In the genomic region with DNA sequence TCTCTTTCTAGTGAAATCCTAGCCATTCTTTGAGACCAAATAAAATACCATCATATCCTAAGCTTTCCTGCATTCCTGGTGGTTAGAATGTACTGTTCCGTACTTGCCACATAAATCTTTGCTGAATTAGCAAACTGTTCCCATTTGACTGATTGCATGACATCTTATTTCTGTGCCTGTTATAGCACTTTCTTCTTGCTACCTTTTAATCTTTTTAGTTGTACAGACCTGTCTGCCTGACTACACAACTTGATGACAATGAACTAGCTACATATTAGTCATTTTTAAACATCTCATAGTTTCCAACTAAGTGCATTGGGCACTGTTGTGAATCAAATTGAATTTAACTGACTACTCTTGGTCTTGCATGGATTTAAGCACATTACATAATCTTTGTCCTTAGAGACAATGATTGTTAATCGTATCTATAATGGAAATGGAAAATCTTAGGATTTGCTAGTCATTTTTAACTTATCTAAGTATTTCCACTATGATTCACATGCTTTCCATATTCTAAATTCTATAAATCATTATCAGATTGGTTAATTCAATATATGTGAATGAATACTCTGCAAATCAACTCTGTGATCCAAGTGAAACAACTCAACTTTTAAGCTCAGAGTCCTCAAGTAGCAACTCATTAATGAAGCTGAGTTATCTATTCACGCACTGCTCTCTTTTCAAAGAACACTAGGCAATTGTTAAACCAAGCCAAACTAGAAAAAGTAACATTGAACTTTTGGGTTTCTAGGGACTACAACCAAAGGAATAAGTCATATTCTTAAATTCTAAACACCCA, we compare ENCODE assay signal across 32 cellular contexts.
A peak's percentile ranks its signal among the peaks of the same experiment; 100 is the strongest.
DNase-seq lines count a peak whose midpoint lies in the region; FAIRE-seq and TF ChIP-seq lines count a peak whose summit lies in the region.
"Had no signal": no experiment of that assay in that cellular context is flagged by ENCODE, and none has a peak within 500 bp of the region (broad histone marks: within the 10 kb centered on the region; RNA-seq: fewer than 3 reads in every experiment).

No MANE protein-coding gene starts in this region.

- H3K4me3 ChIP-seq in astrocyte (ENCODE audit: insufficient read depth, low read depth, low read length) (no peak overlapping the region), uterus (no peak overlapping the region)
- H3K4me3 ChIP-seq: ascending aorta, esophagus muscularis mucosa, Peyer's patch, SJCRH30, spleen, stomach, tibial artery had no signal

- no peak overlapping the region for H3K9ac ChIP-seq in astrocyte (ENCODE audit: low read length)

- no peak overlapping the region for H2AFZ ChIP-seq in astrocyte (ENCODE audit: low read depth, low read length)

- H3K36me3 ChIP-seq in astrocyte (ENCODE audit: insufficient read depth, low read length) (no peaks in the 10 kb centered on the region), uterus (no peaks in the 10 kb centered on the region)
- H3K36me3 ChIP-seq: ascending aorta, esophagus muscularis mucosa, Peyer's patch, SJCRH30, spleen, stomach, tibial artery, WERI-Rb-1 had no signal

- H3K27me3 ChIP-seq in astrocyte (ENCODE audit: insufficient read depth, low read length), result no peaks in the 10 kb centered on the region
- no peaks in the 10 kb centered on the region for H3K27me3 ChIP-seq in uterus
- H3K27me3 ChIP-seq: ascending aorta, esophagus muscularis mucosa, Peyer's patch, SJCRH30, spleen, stomach, tibial artery had no signal

- FAIRE-seq in GM19239 (lab: Jason Lieb, UNC) (peak; percentile 60), astrocyte (lab: Jason Lieb, UNC) (no peak), islet of Langerhans (lab: Jason Lieb, UNC) (peak; percentile 45)
- FAIRE-seq: frontal cortex had no signal

- no peak overlapping the region for H3K27ac ChIP-seq in astrocyte (ENCODE audit: low read depth, low read length)
- H3K27ac ChIP-seq in substantia nigra (ENCODE audit: low read depth, low read length, poor library complexity, severe bottlenecking), result no peak overlapping the region
- no peak overlapping the region for H3K27ac ChIP-seq in uterus
- H3K27ac ChIP-seq: ascending aorta, esophagus muscularis mucosa, Peyer's patch, SJCRH30, spleen, stomach, tibial artery, WERI-Rb-1 had no signal

- H3K79me2 ChIP-seq in astrocyte (ENCODE audit: insufficient read depth, low read length), result no peaks in the 10 kb centered on the region

- H3K9me3 ChIP-seq in astrocyte (ENCODE audit: insufficient read depth, low read depth, low read length) (no peaks in the 10 kb centered on the region), uterus (no peaks in the 10 kb centered on the region)
- H3K9me3 ChIP-seq: ascending aorta, esophagus muscularis mucosa, Peyer's patch, SJCRH30, spleen, stomach, tibial artery had no signal

- intact Hi-C loops in uterus (cut with DNase I; ENCODE audit: low total_unique reads), result no loop called here

- H3K4me3 Mint-ChIP-seq in astrocyte (ENCODE audit: unreplicated experiment), result no peak overlapping the region
- H3K4me3 Mint-ChIP-seq: activated CD4-positive, alpha-beta T cell treated with anti-CD3 and anti-CD28 coated beads, Interleukin-2, amount 10 ng/mL, durations not matched to agents 7 days and 5 days; activated naive CD8-positive, alpha-beta T cell treated with anti-CD3 and anti-CD28 coated beads, Interleukin-2, amount 10 ng/mL, durations not matched to agents 7 days and 5 days; B cell; CD4-positive, alpha-beta memory T cell; effector memory CD8-positive, alpha-beta T cell; T-cell had no signal

- no peaks in the 10 kb centered on the region for H3K9me3 Mint-ChIP-seq in astrocyte (ENCODE audit: unreplicated experiment)
- H3K9me3 Mint-ChIP-seq: activated naive CD8-positive, alpha-beta T cell treated with anti-CD3 and anti-CD28 coated beads, Interleukin-2, amount 10 ng/mL, durations not matched to agents 7 days and 5 days; CD4-positive, alpha-beta memory T cell; T-cell had no signal

- no peaks in the 10 kb centered on the region for H3K36me3 Mint-ChIP-seq in astrocyte (ENCODE audit: low read depth, unreplicated experiment)
- H3K36me3 Mint-ChIP-seq: activated naive CD8-positive, alpha-beta T cell treated with anti-CD3 and anti-CD28 coated beads, Interleukin-2, amount 10 ng/mL, durations not matched to agents 7 days and 5 days; CD4-positive, alpha-beta memory T cell; T-cell had no signal

- peaks cover 5% of the 10 kb centered on the region for H3K27me3 Mint-ChIP-seq in astrocyte (ENCODE audit: low read depth, unreplicated experiment)
- H3K27me3 Mint-ChIP-seq: B cell; effector memory CD8-positive, alpha-beta T cell; T-cell had no signal

- no peaks in the 10 kb centered on the region for H4K20me1 ChIP-seq in astrocyte (ENCODE audit: insufficient read depth, low read length)

- in situ Hi-C loops in ACHN (cut with HindIII; ENCODE audit: low pct_ligation_motif_present, low pct_unique_long_range_greater_than_20kb, low sequenced_read_pairs), result no loop called here

- peak; percentile 36 for DNase-seq in ACHN
- DNase-seq in GM19239 (ENCODE audit: insufficient read length, low spot score), result no peak
- DNase-seq in astrocyte (ENCODE audit: low read depth), result peak; percentile 22
- no peak for DNase-seq in NCI-H1436 treated with DMSO at 0.1 percent for 48 hours (lab: John Stamatoyannopoulos, UW)
- no peak for DNase-seq in cortex of kidney (lab: John Stamatoyannopoulos, UW)
- DNase-seq in substantia nigra (lab: John Stamatoyannopoulos, UW), result no peak
- DNase-seq in uterus, result no peak
- DNase-seq: activated CD4-positive, alpha-beta T cell treated with anti-CD3 and anti-CD28 coated beads, Interleukin-2, amount 10 ng/mL, durations not matched to agents 7 days and 5 days; activated gamma-delta T cell; activated naive CD8-positive, alpha-beta T cell treated with anti-CD3 and anti-CD28 coated beads, Interleukin-2, amount 10 ng/mL, durations not matched to agents 7 days and 5 days; caudate nucleus; CD4-positive, alpha-beta memory T cell; DMS 273 treated with DMSO at 0.1 percent for 48 hours; effector memory CD8-positive, alpha-beta T cell; NCI-H1092; NCI-H187 treated with DMSO at 0.1 percent for 48 hours; NCI-H2171; NCI-H82; Peyer's patch; right cardiac atrium; SJCRH30; spleen; stimulated activated CD4-positive, alpha-beta T cell treated with anti-CD3 and anti-CD28 coated beads, Interleukin-2, amount 100 ng/mL, for 24 hours; stomach; T-cell; tibial artery; WERI-Rb-1 had no signal

- no peak for TF ChIP-seq CTCF in astrocyte (IDR thresholded peaks at IDR 0.05; ENCODE audit: insufficient read depth, low read depth, low read length)
- no peak for TF ChIP-seq CTCF in uterus (IDR thresholded peaks at IDR 0.05)

- H3K27ac Mint-ChIP-seq in astrocyte (ENCODE audit: unreplicated experiment), result no peak overlapping the region
- H3K27ac Mint-ChIP-seq: activated CD4-positive, alpha-beta T cell treated with anti-CD3 and anti-CD28 coated beads, Interleukin-2, amount 10 ng/mL, durations not matched to agents 7 days and 5 days; activated naive CD8-positive, alpha-beta T cell treated with anti-CD3 and anti-CD28 coated beads, Interleukin-2, amount 10 ng/mL, durations not matched to agents 7 days and 5 days; B cell; CD4-positive, alpha-beta memory T cell; effector memory CD8-positive, alpha-beta T cell; T-cell had no signal

- TF ChIP-seq POLR2A in uterus (IDR thresholded peaks at IDR 0.05), result no peak

- peaks cover 19% of the 10 kb centered on the region for H3K4me1 Mint-ChIP-seq in astrocyte (ENCODE audit: low read depth, unreplicated experiment)

- no peak overlapping the region for H3K4me2 ChIP-seq in astrocyte (ENCODE audit: low read length)

- H3K4me1 ChIP-seq in astrocyte (ENCODE audit: insufficient read depth, low read length) (no peaks in the 10 kb centered on the region), uterus (no peaks in the 10 kb centered on the region)
- H3K4me1 ChIP-seq: ascending aorta, Peyer's patch, tibial artery had no signal

Comparison
In these comparisons a context has a peak if more than half of its experiments do, and no peak if none do; other contexts are left out.
1. DNase-seq: peak in ACHN (single experiment) and astrocyte (single experiment); none in GM19239 (single experiment), NCI-H1436 treated with DMSO at 0.1 percent for 48 hours (single experiment), cortex of kidney (single experiment), substantia nigra (0 of 49) and uterus (0 of 2).